18 cellular contexts compared by ENCODE assay signal in genomic region chr9:100555471-100555870, GRCh38. TPM values are rescaled to one million over a fixed set of nuclear protein-coding genes. Genes with fewer than 3 reads are reported as not detected.
DNase-seq lines count a peak whose midpoint lies in the region; ATAC-seq and TF ChIP-seq lines count a peak whose summit lies in the region.
"Had no signal": no experiment of that assay in that cellular context is flagged by ENCODE, and none has a peak within 500 bp of the region (broad histone marks: within the 10 kb centered on the region; RNA-seq: fewer than 3 reads in every experiment).

No MANE protein-coding gene starts in this region.

- peaks cover 3% of the 10 kb centered on the region for H3K9me3 Mint-ChIP-seq in progenitor cell of endocrine pancreas (ENCODE audit: low read depth)
- H3K9me3 Mint-ChIP-seq: activated T-helper 2 cell treated with anti-CD3 and anti-CD28 coated beads, Interferon-gamma antibody, Interleukin-2, Interleukin-4, amounts not matched to agents 10 μg/mL and 5 μg/mL and 100 μg/mL, durations not matched to agents 14 hours and 24 hours and 36 hours had no signal

- no peak overlapping the region for H3K4me3 Mint-ChIP-seq in progenitor cell of endocrine pancreas (ENCODE audit: low read depth)
- H3K4me3 Mint-ChIP-seq: stimulated activated naive B cell treated with anti-CD40 and anti-IgM and Interleukin-4, amounts not matched to agents 10 μg/mL and 1 μg/mL and 100 μg/mL, for 72 hours had no signal

- peak; percentile 56 for ATAC-seq in GM18907 (IDR thresholded peaks at IDR 0.05; ENCODE audit: unreplicated experiment)
- ATAC-seq in GM21619 (IDR thresholded peaks at IDR 0.05; ENCODE audit: unreplicated experiment), result peak; percentile 75
- peak; percentile 68 for ATAC-seq in HG03196 (IDR thresholded peaks at IDR 0.05; ENCODE audit: unreplicated experiment)
- ATAC-seq: K562; left colon; mucosa of descending colon; stimulated activated naive B cell treated with anti-CD40 and anti-IgM and Interleukin-4, amounts not matched to agents 10 μg/mL and 1 μg/mL and 100 μg/mL, for 72 hours had no signal

- no peaks in the 10 kb centered on the region for H3K4me1 Mint-ChIP-seq in progenitor cell of endocrine pancreas (ENCODE audit: low read depth)
- H3K4me1 Mint-ChIP-seq: stimulated activated naive B cell treated with anti-CD40 and anti-IgM and Interleukin-4, amounts not matched to agents 10 μg/mL and 1 μg/mL and 100 μg/mL, for 72 hours had no signal

- peaks cover 20% of the 10 kb centered on the region for H3K36me3 Mint-ChIP-seq in progenitor cell of endocrine pancreas (ENCODE audit: insufficient read depth)

- no peak for DNase-seq in progenitor cell of endocrine pancreas (ENCODE audit: low spot score, unreplicated experiment)
- DNase-seq in cerebellar nuclear complex (lab: John Stamatoyannopoulos, UW), result no peak
- no peak for DNase-seq in NCI-H446 treated with DMSO at 0.1 percent for 48 hours (lab: John Stamatoyannopoulos, UW)
- no peak for DNase-seq in medulla oblongata (ENCODE audit: extremely low spot score)
- DNase-seq in NCI-H510A (lab: John Stamatoyannopoulos, UW), result no peak
- DNase-seq: DMS53; left colon; mucosa of descending colon; NK-92 treated with Interleukin-12 subunit alpha and Interleukin-12 subunit beta, amount 100 ng/mL, for 24 hours; small intestine; stimulated activated naive B cell treated with anti-CD40 and anti-IgM and Interleukin-4, amounts not matched to agents 10 μg/mL and 1 μg/mL and 100 μg/mL, for 72 hours; T-helper 1 cell; uterus had no signal

- H3K27me3 Mint-ChIP-seq in progenitor cell of endocrine pancreas, result no peaks in the 10 kb centered on the region
- H3K27me3 Mint-ChIP-seq: stimulated activated naive B cell treated with anti-CD40 and anti-IgM and Interleukin-4, amounts not matched to agents 10 μg/mL and 1 μg/mL and 100 μg/mL, for 72 hours had no signal

- no peak for TF ChIP-seq CTCF in progenitor cell of endocrine pancreas (IDR thresholded peaks at IDR 0.05; ENCODE audit: unreplicated experiment)

- H3K27ac Mint-ChIP-seq in progenitor cell of endocrine pancreas, result peak overlapping the region; percentile 53
- H3K27ac Mint-ChIP-seq: activated T-helper 2 cell treated with anti-CD3 and anti-CD28 coated beads, Interferon-gamma antibody, Interleukin-2, Interleukin-4, amounts not matched to agents 10 μg/mL and 5 μg/mL and 100 μg/mL, durations not matched to agents 14 hours and 24 hours and 36 hours; stimulated activated naive B cell treated with anti-CD40 and anti-IgM and Interleukin-4, amounts not matched to agents 10 μg/mL and 1 μg/mL and 100 μg/mL, for 72 hours had no signal

RNA-seq across cellular contexts. Expression of gene CAVIN4, which starts 22.4 kb away (rescaled TPM):
- 14.5 and 18.1 TPM in 2 replicates for total RNA-seq in progenitor cell of endocrine pancreas
